Comparison of ENCODE assay signal across 9 cellular contexts in the genomic region with DNA sequence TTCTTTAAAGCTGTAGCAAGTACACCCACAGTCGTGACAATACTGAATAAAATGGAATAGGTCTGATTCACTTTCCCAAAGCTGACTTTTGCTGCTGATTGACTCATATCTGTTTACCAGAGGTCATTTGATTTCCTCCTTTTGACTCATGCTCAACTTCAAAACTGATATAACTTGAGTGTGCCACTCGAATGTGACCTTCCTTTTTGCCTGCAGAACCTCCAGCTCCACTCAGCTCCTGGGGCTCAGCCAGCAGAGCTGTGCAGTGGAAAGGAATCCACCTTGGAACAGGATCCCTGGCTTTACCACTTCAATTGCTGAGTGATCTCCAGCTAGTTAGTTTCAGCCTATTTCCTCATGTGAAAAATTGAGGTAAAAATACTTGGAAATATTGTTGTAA.
A peak's percentile ranks its signal among the peaks of the same experiment; 100 is the strongest.
DNase-seq lines count a peak whose midpoint lies in the region; ATAC-seq, FAIRE-seq and TF ChIP-seq lines count a peak whose summit lies in the region.
"Had no signal": no experiment of that assay in that cellular context is flagged by ENCODE, and none has a peak within 500 bp of the region (broad histone marks: within the 10 kb centered on the region; RNA-seq: fewer than 3 reads in every experiment).

No MANE protein-coding gene starts in this region.

- H3K4me1 Mint-ChIP-seq in activated naive CD8-positive, alpha-beta T cell treated with anti-CD3 and anti-CD28 coated beads for 36 hours: peaks cover 17% of the 10 kb centered on the region
- H3K4me1 Mint-ChIP-seq in naive thymus-derived CD4-positive, alpha-beta T cell: peaks cover 0 to 7% (median 0%) of the 10 kb centered on the region in 7 donors

- no peaks in the 10 kb centered on the region for H3K9me3 Mint-ChIP-seq in activated naive CD8-positive, alpha-beta T cell treated with anti-CD3 and anti-CD28 coated beads for 36 hours
- H3K9me3 Mint-ChIP-seq in naive thymus-derived CD4-positive, alpha-beta T cell: no peaks in the 10 kb centered on the region
- H3K9me3 Mint-ChIP-seq: activated naive CD4-positive, alpha-beta T cell treated with anti-CD3 and anti-CD28 coated beads, Interleukin-2, amount 50 U/mL, for 24 hours had no signal

- no peak overlapping the region for H3K27ac Mint-ChIP-seq in activated naive CD8-positive, alpha-beta T cell treated with anti-CD3 and anti-CD28 coated beads for 36 hours
- H3K27ac Mint-ChIP-seq in naive thymus-derived CD4-positive, alpha-beta T cell: no peak overlapping the region
- H3K27ac Mint-ChIP-seq: activated naive CD4-positive, alpha-beta T cell treated with anti-CD3 and anti-CD28 coated beads, Interleukin-2, amount 50 U/mL, for 24 hours had no signal

- POLR2A ChIA-PET in A549 (lab: Yijun Ruan, JAX): interaction anchor here (2.2 kb wide), 1 partner anchor 84 kb away, joined by 12 read pairs; a partner anchor contains a TSS
- POLR2A ChIA-PET in naive thymus-derived CD4-positive, alpha-beta T cell (lab: Charles Lee): no interaction called here

- intact Hi-C loops in naive thymus-derived CD4-positive, alpha-beta T cell (cut with micrococcal nuclease): loop anchor here in 1 of 2 donors (5.0 kb wide), 1 partner anchor 83 kb away; no protein-coding TSS in a partner anchor
- intact Hi-C loops in aorta (cut with DNase I): no loop called here

- no peak for TF ChIP-seq POLR2A in A549 (IDR thresholded peaks at IDR 0.05; ENCODE audit: low read length)

- H3K4me3 ChIP-seq in A549: no peak overlapping the region
- H3K4me3 ChIP-seq in naive thymus-derived CD4-positive, alpha-beta T cell (ENCODE audit: low read length): no peak overlapping the region
- H3K4me3 ChIP-seq in aorta (ENCODE audit: low read length in 2 of 2): no peak overlapping the region

- no peaks in the 10 kb centered on the region for H3K36me3 ChIP-seq in naive thymus-derived CD4-positive, alpha-beta T cell (ENCODE audit: control insufficient read depth in 2 of 3, insufficient read depth in 3 of 3, low read length in 3 of 3)
- H3K36me3 ChIP-seq in aorta (ENCODE audit: control insufficient read depth in 1 of 2, insufficient read depth in 2 of 2, low read length in 1 of 2): no peaks in the 10 kb centered on the region

- H3K4me3 Mint-ChIP-seq in activated naive CD8-positive, alpha-beta T cell treated with anti-CD3 and anti-CD28 coated beads for 36 hours: no peak overlapping the region
- H3K4me3 Mint-ChIP-seq in naive thymus-derived CD4-positive, alpha-beta T cell: no peak overlapping the region
- H3K4me3 Mint-ChIP-seq: activated naive CD4-positive, alpha-beta T cell treated with anti-CD3 and anti-CD28 coated beads, Interleukin-2, amount 50 U/mL, for 24 hours had no signal

- H3K27me3 Mint-ChIP-seq in activated naive CD8-positive, alpha-beta T cell treated with anti-CD3 and anti-CD28 coated beads for 36 hours: peaks cover 51% of the 10 kb centered on the region
- H3K27me3 Mint-ChIP-seq in naive thymus-derived CD4-positive, alpha-beta T cell: peaks cover 13 to 31% (median 27%) of the 10 kb centered on the region in 5 donors

- no peak; a peak in 1 of 5 replicates for TF ChIP-seq EP300 in A549 (IDR thresholded peaks at IDR 0.05)

- FAIRE-seq in A549 (lab: Jason Lieb, UNC): no peak

- H3K27me3 ChIP-seq in naive thymus-derived CD4-positive, alpha-beta T cell (ENCODE audit: control insufficient read depth in 2 of 2, insufficient read depth in 2 of 2, low read length in 2 of 2): no peaks in the 10 kb centered on the region
- H3K27me3 ChIP-seq in aorta (ENCODE audit: control insufficient read depth in 1 of 2, insufficient read depth in 2 of 2, low read length in 1 of 2): no peaks in the 10 kb centered on the region

- peak; percentile 27 to 66 for DNase-seq in A549 (ENCODE audit: low read depth in 1 of 2, low spot score in 1 of 2)
- peak; percentile 33 for DNase-seq in activated naive CD8-positive, alpha-beta T cell treated with anti-CD3 and anti-CD28 coated beads for 36 hours
- DNase-seq in naive thymus-derived CD4-positive, alpha-beta T cell: no peak
- no peak for DNase-seq in GM19238 (ENCODE audit: insufficient read length, low spot score)
- no peak for DNase-seq in NCI-H774 (lab: John Stamatoyannopoulos, UW)
- no peak for DNase-seq in aorta

- WGBS in A549 (ENCODE audit: missing lambda C conversion rate): 0% methylated on average over 2 of the region's 2 CpGs
- 56 to 65% methylated on average over 2 of the region's 2 CpGs for WGBS in aorta, 2 donors

- H3K27ac ChIP-seq in A549: peak overlapping the region; percentile 77 to 82
- H3K27ac ChIP-seq in naive thymus-derived CD4-positive, alpha-beta T cell (ENCODE audit: low read depth, low read length): no peak overlapping the region
- no peak overlapping the region for H3K27ac ChIP-seq in aorta (ENCODE audit: low read depth in 1 of 2, low read length in 2 of 2)

- TF ChIP-seq CTCF in A549 (IDR thresholded peaks at IDR 0.05): no peak

- peak overlapping the region; percentile 48 for H3K4me2 ChIP-seq in A549

- peak in 1 of 2 experiments; percentile 28; a peak in 1 of 5 replicates for TF ChIP-seq RAD21 in A549 (conservative IDR thresholded peaks at IDR 0.05 in 1 of 2, IDR thresholded peaks at IDR 0.05 in 1 of 2)

- H3K4me1 ChIP-seq in A549 (peaks cover 54% of the 10 kb centered on the region), aorta (ENCODE audit: control insufficient read depth in 1 of 2, insufficient read depth in 2 of 2, low read length in 2 of 2) (no peaks in the 10 kb centered on the region)
- no peaks in the 10 kb centered on the region for H3K4me1 ChIP-seq in naive thymus-derived CD4-positive, alpha-beta T cell (ENCODE audit: control insufficient read depth in 2 of 2, insufficient read depth in 2 of 2, low read length in 2 of 2)

- H3K36me3 Mint-ChIP-seq in activated naive CD8-positive, alpha-beta T cell treated with anti-CD3 and anti-CD28 coated beads for 36 hours: no peaks in the 10 kb centered on the region
- no peaks in the 10 kb centered on the region for H3K36me3 Mint-ChIP-seq in naive thymus-derived CD4-positive, alpha-beta T cell
- H3K36me3 Mint-ChIP-seq: activated naive CD4-positive, alpha-beta T cell treated with anti-CD3 and anti-CD28 coated beads, Interleukin-2, amount 50 U/mL, for 24 hours had no signal

- ATAC-seq in A549: peak; percentile 73 to 74
- ATAC-seq in GM18867 (IDR thresholded peaks at IDR 0.05; ENCODE audit: unreplicated experiment): peak; percentile 77
- peak; percentile 54 for ATAC-seq in HG03139 (IDR thresholded peaks at IDR 0.05; ENCODE audit: unreplicated experiment)
- peak; percentile 64 for ATAC-seq in naive thymus-derived CD4-positive, alpha-beta T cell
- no peak for ATAC-seq in aorta (ENCODE audit: low FRiP score)

- H3K9me3 ChIP-seq in A549 (no peaks in the 10 kb centered on the region), aorta (ENCODE audit: control insufficient read depth, low read length) (no peaks in the 10 kb centered on the region)
- H3K9me3 ChIP-seq in naive thymus-derived CD4-positive, alpha-beta T cell (ENCODE audit: control insufficient read depth in 2 of 3, low read length in 3 of 3): no peaks in the 10 kb centered on the region

- CTCF ChIA-PET in A549 (lab: Yijun Ruan, JAX): interaction anchor here (1.0 to 2.1 kb wide), 3 partner anchors 10 to 151 kb away, joined by 3 to 7 read pairs (median 3); no protein-coding TSS in a partner anchor
- CTCF ChIA-PET in naive thymus-derived CD4-positive, alpha-beta T cell (lab: Charles Lee): no interaction called here

TF ChIP-seq in A549, 52 proteins besides CTCF, POLR2A, EP300 and RAD21:
- peak; percentile 86 for TF ChIP-seq JUNB (IDR thresholded peaks at IDR 0.05)
- peak; percentile 89 for TF ChIP-seq FOSL2 (IDR thresholded peaks at IDR 0.05)
- TF ChIP-seq FOSL2 (CRISPR knock-in tag; IDR thresholded peaks at IDR 0.05): peak; percentile 69
- TF ChIP-seq, protein P1, sequence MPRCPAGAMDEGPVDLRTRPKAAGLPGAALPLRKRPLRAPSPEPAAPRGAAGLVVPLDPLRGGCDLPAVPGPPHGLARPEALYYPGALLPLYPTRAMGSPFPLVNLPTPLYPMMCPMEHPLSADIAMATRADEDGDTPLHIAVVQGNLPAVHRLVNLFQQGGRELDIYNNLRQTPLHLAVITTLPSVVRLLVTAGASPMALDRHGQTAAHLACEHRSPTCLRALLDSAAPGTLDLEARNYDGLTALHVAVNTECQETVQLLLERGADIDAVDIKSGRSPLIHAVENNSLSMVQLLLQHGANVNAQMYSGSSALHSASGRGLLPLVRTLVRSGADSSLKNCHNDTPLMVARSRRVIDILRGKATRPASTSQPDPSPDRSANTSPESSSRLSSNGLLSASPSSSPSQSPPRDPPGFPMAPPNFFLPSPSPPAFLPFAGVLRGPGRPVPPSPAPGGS (IDR thresholded peaks at IDR 0.05): no peak
- TF ChIP-seq CHD2 (IDR thresholded peaks at IDR 0.05; ENCODE audit: low read length, partially characterized antibody): no peak
- peak; percentile 16; the same call in 1 of the 2 replicates for TF ChIP-seq GATA3 (IDR thresholded peaks at IDR 0.05; ENCODE audit: borderline replicate concordance)
- TF ChIP-seq ESRRA (IDR thresholded peaks at IDR 0.05; ENCODE audit: borderline replicate concordance, low read length): peak; percentile 19; the same call in 1 of the 2 replicates
- TF ChIP-seq CEBPB (IDR thresholded peaks at IDR 0.05): 0 out of 4 replicates have a peak, but pooled peaks of 1 of the 2 experiments have one; percentile 21
- TF ChIP-seq JUN (IDR thresholded peaks at IDR 0.05): peak; percentile 34 to 46; a peak in 2 of 5 replicates
- no peak for TF ChIP-seq MAZ (IDR thresholded peaks at IDR 0.05; ENCODE audit: borderline replicate concordance, low read depth, low read length)

Comparison
In these comparisons a context has a peak if more than half of its experiments do, and no peak if none do; other contexts are left out.
1. DNase-seq: peak in A549 (2 of 2) and activated naive CD8-positive, alpha-beta T cell treated with anti-CD3 and anti-CD28 coated beads for 36 hours (single experiment); none in naive thymus-derived CD4-positive, alpha-beta T cell (0 of 9), GM19238 (single experiment), NCI-H774 (single experiment) and aorta (0 of 2).
2. H3K27ac ChIP-seq: peak in A549 (2 of 2); none in naive thymus-derived CD4-positive, alpha-beta T cell (single experiment) and aorta (0 of 2).